ENCODE assay signal across 19 cellular contexts in the genomic region with DNA sequence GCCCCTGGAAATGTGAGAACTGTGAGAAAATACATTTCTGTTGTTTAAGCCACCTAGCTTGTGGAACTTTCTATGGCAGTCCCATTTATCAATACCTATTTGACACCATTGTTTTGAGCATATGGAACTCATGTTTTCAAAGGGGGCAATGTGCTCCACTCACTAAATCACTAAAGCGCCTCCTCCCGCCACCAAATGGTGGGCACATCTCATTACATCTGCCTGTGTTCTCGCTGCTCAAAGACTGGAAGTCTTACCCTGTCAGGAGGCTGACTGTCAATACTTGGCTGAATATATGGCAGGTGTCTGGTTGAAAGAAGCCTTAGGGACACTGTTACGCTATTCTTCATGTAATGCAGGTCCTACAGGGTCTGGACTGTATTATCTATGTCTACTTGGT.
DNase-seq lines count a peak whose midpoint lies in the region; ATAC-seq, FAIRE-seq and TF ChIP-seq lines count a peak whose summit lies in the region.
"Had no signal": no experiment of that assay in that cellular context is flagged by ENCODE, and none has a peak within 500 bp of the region (broad histone marks: within the 10 kb centered on the region; RNA-seq: fewer than 3 reads in every experiment).

No MANE protein-coding gene starts in this region.

- H3K4me3 ChIP-seq in Jurkat, Clone E6-1 (ENCODE audit: low read length), result no peak overlapping the region

- DNase-seq in GM12892 (ENCODE audit: insufficient read length) (no peak), SK-MEL-5 (ENCODE audit: low read depth, low spot score) (peak; percentile 27), iPS-NIHi7 (ENCODE audit: extremely low spot score) (peak; percentile 28), RKO (ENCODE audit: low spot score) (no peak)
- DNase-seq in Jurkat, Clone E6-1 (ENCODE audit: low read depth, low spot score), result peak; percentile 29
- DNase-seq in stimulated activated CD4-positive, alpha-beta T cell treated with anti-CD3 and anti-CD28 coated beads, Interleukin-12 subunit alpha, Interleukin-12 subunit beta, amount 100 ng/mL, for 4 hours, result no peak
- no peak for DNase-seq in stimulated activated CD4-positive, alpha-beta T cell treated with anti-CD3 and anti-CD28 coated beads, Interleukin-1b, Interleukin-23, amount 100 ng/mL, for 48 hours
- DNase-seq: ACHN, DMS153, GF-D8, HCEC 1CT, KBM-7, MV-4-11, NCI-H1436, NCI-H1930, NCI-H526, SW 1271 had no signal

- FAIRE-seq in GM12892 (lab: Jason Lieb, UNC), result peak; percentile 9

- in situ Hi-C loops in SK-MEL-5 (cut with HindIII; ENCODE audit: low pct_unique_long_range_greater_than_20kb, low sequenced_read_pairs), result no loop called here

- ATAC-seq in HG02610 (IDR thresholded peaks at IDR 0.05; ENCODE audit: unreplicated experiment), result no peak
- ATAC-seq: Panc1 had no signal

- TF ChIP-seq POLR2A in GM12892 (IDR thresholded peaks at IDR 0.05; ENCODE audit: low read depth, low read length), result no peak

Comparison
In these comparisons a context has a peak if more than half of its experiments do, and no peak if none do; other contexts are left out.
1. DNase-seq: peak in Jurkat, Clone E6-1 (single experiment), SK-MEL-5 (single experiment) and iPS-NIHi7 (single experiment); none in GM12892 (single experiment), stimulated activated CD4-positive, alpha-beta T cell treated with anti-CD3 and anti-CD28 coated beads, Interleukin-12 subunit alpha, Interleukin-12 subunit beta, amount 100 ng/mL, for 4 hours (single experiment), stimulated activated CD4-positive, alpha-beta T cell treated with anti-CD3 and anti-CD28 coated beads, Interleukin-1b, Interleukin-23, amount 100 ng/mL, for 48 hours (single experiment) and RKO (single experiment).